ENCODE assay signal across 25 cellular contexts in the genomic region with DNA sequence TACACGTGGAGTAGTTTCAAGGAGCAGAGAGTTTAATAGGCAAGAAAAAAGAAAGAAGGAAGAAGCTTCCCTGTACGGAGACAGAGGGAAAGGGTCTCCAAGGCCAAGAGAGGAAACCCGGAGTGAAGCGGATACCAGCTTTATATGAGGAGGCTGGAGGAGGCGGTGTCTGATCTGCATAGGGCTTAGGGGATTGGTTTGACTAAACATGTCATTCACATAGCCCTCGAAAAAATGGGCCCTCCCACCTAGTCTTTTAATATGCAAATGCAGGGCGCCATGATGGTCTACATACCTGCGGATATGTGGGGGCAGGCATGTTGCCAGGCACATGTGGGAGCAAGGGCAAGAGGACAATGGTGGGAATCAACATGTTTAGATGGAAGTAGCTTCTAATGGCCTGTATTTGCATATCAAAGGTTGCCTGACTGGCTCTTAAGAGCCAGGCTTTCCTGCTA.
DNase-seq lines count a peak whose midpoint lies in the region; ATAC-seq and TF ChIP-seq lines count a peak whose summit lies in the region.
"Had no signal": no experiment of that assay in that cellular context is flagged by ENCODE, and none has a peak within 500 bp of the region (broad histone marks: within the 10 kb centered on the region; RNA-seq: fewer than 3 reads in every experiment).

No MANE protein-coding gene starts in this region.

- no peaks in the 10 kb centered on the region for H3K27me3 Mint-ChIP-seq in endodermal cell (ENCODE audit: insufficient read depth)
- H3K27me3 Mint-ChIP-seq: activated CD8-positive, alpha-beta memory T cell treated with anti-CD3 and anti-CD28 coated beads, Interleukin-2, amount 10 ng/mL, durations not matched to agents 7 days and 5 days; CD4-positive, alpha-beta T cell; type B pancreatic cell had no signal

- WGBS in endodermal cell (ENCODE audit: insufficient coverage in 1 of 2, insufficient read length in 1 of 2), 2 experiments, result 61 to 76% methylated on average over 6 to 8 of the region's 8 CpGs

- H3K9me3 Mint-ChIP-seq in endodermal cell, result peaks cover 16% of the 10 kb centered on the region
- H3K9me3 Mint-ChIP-seq: activated naive CD4-positive, alpha-beta T cell treated with anti-CD3 and anti-CD28 coated beads, Interleukin-2, amount 50 U/mL, for 24 hours; CD4-positive, alpha-beta T cell; type B pancreatic cell had no signal

- peaks cover 3% of the 10 kb centered on the region for H3K36me3 Mint-ChIP-seq in endodermal cell (ENCODE audit: low read depth)
- H3K36me3 Mint-ChIP-seq: activated CD8-positive, alpha-beta memory T cell treated with anti-CD3 and anti-CD28 coated beads, Interleukin-2, amount 10 ng/mL, durations not matched to agents 7 days and 5 days; activated naive CD4-positive, alpha-beta T cell treated with anti-CD3 and anti-CD28 coated beads, Interleukin-2, amount 50 U/mL, for 24 hours; type B pancreatic cell had no signal

- H3K9ac ChIP-seq in HUES6 (ENCODE audit: low read length) (peak overlapping the region; percentile 62), endodermal cell (ENCODE audit: extremely low read depth, low read length, poor library complexity, severe bottlenecking) (no peak overlapping the region)

- H3K4me3 ChIP-seq in HUES6 (ENCODE audit: low read depth, low read length) (no peak overlapping the region), endodermal cell (ENCODE audit: low read length) (no peak overlapping the region)
- H3K4me3 ChIP-seq: colonic mucosa, esophagus muscularis mucosa, hepatocyte, prostate gland, SK-N-MC had no signal

- ATAC-seq in GM18867 (IDR thresholded peaks at IDR 0.05; ENCODE audit: unreplicated experiment), result no peak
- ATAC-seq: activated CD8-positive, alpha-beta memory T cell treated with anti-CD3 and anti-CD28 coated beads, Interleukin-2, amount 10 ng/mL, durations not matched to agents 7 days and 5 days had no signal

- peak; percentile 53 to 76 for DNase-seq in NCI-H526 (lab: John Stamatoyannopoulos, UW)
- peak; percentile 92 for DNase-seq in endodermal cell
- DNase-seq in islet precursor cell, result peak; percentile 62
- DNase-seq in NCI-H774 (lab: John Stamatoyannopoulos, UW), result no peak
- no peak for DNase-seq in foreskin melanocyte
- DNase-seq in A172 (ENCODE audit: low spot score), result no peak
- DNase-seq: activated CD4-positive, alpha-beta T cell treated with anti-CD3 and anti-CD28 coated beads, Interleukin-2, amount 50 U/mL, for 1 hour; activated CD8-positive, alpha-beta memory T cell treated with anti-CD3 and anti-CD28 coated beads, Interleukin-2, amount 10 ng/mL, durations not matched to agents 7 days and 5 days; CD4-positive, alpha-beta T cell; colonic mucosa; effector memory CD4-positive, alpha-beta T cell; NCI-H1417; NCI-H2107; NCI-H524; stimulated activated CD8-positive, alpha-beta memory T cell treated with anti-CD3 and anti-CD28 coated beads, Interleukin-4, amount 100 ng/mL, for 48 hours; WERI-Rb-1 had no signal

- H3K36me3 ChIP-seq in HUES6 (ENCODE audit: control insufficient read depth, insufficient read depth, low read length), result peaks cover 4% of the 10 kb centered on the region; the same call in 1 of the 2 replicates
- no peaks in the 10 kb centered on the region for H3K36me3 ChIP-seq in endodermal cell (ENCODE audit: control insufficient read depth, insufficient read depth, low read length)
- H3K36me3 ChIP-seq: colonic mucosa, esophagus muscularis mucosa, prostate gland, WERI-Rb-1 had no signal

- TF ChIP-seq CTCF in endodermal cell (conservative IDR thresholded peaks at IDR 0.05), result no peak

- H3K27ac ChIP-seq in HUES6 (ENCODE audit: low read depth, low read length) (peak overlapping the region; percentile 96), endodermal cell (ENCODE audit: low read depth, low read length) (peak overlapping the region; percentile 33)
- H3K27ac ChIP-seq: colonic mucosa, esophagus muscularis mucosa, hepatocyte, prostate gland, RWPE1, SK-N-MC, WERI-Rb-1 had no signal

- H3K4me1 Mint-ChIP-seq in endodermal cell, result peaks cover 2% of the 10 kb centered on the region
- H3K4me1 Mint-ChIP-seq: activated CD8-positive, alpha-beta memory T cell treated with anti-CD3 and anti-CD28 coated beads, Interleukin-2, amount 10 ng/mL, durations not matched to agents 7 days and 5 days; activated naive CD4-positive, alpha-beta T cell treated with anti-CD3 and anti-CD28 coated beads, Interleukin-2, amount 50 U/mL, for 24 hours had no signal

- H3K27me3 ChIP-seq in HUES6 (ENCODE audit: control insufficient read depth, insufficient read depth, low read length) (no peaks in the 10 kb centered on the region), endodermal cell (ENCODE audit: control insufficient read depth, insufficient read depth, low read length, poor library complexity, severe bottlenecking) (no peaks in the 10 kb centered on the region)
- H3K27me3 ChIP-seq: colonic mucosa, esophagus muscularis mucosa, hepatocyte had no signal

- H3K4me1 ChIP-seq in HUES6 (ENCODE audit: control insufficient read depth, insufficient read depth, low read length), result peaks cover 15% of the 10 kb centered on the region
- H3K4me1 ChIP-seq in endodermal cell (ENCODE audit: control insufficient read depth, insufficient read depth, low read length), result no peaks in the 10 kb centered on the region
- H3K4me1 ChIP-seq: colonic mucosa, esophagus muscularis mucosa, prostate gland had no signal

- H3K9me3 ChIP-seq in HUES6 (ENCODE audit: control insufficient read depth, insufficient read depth, low read depth, low read length) (peaks cover 18% of the 10 kb centered on the region), endodermal cell (ENCODE audit: control insufficient read depth, low read length) (peaks cover 10% of the 10 kb centered on the region)
- H3K9me3 ChIP-seq: colonic mucosa, esophagus muscularis mucosa, prostate gland had no signal

- H3K4me3 Mint-ChIP-seq in endodermal cell, result no peak overlapping the region
- H3K4me3 Mint-ChIP-seq: activated CD8-positive, alpha-beta memory T cell treated with anti-CD3 and anti-CD28 coated beads, Interleukin-2, amount 10 ng/mL, durations not matched to agents 7 days and 5 days; activated naive CD4-positive, alpha-beta T cell treated with anti-CD3 and anti-CD28 coated beads, Interleukin-2, amount 50 U/mL, for 24 hours; CD4-positive, alpha-beta T cell; type B pancreatic cell had no signal

- H3K27ac Mint-ChIP-seq in endodermal cell, result peak overlapping the region; percentile 75
- H3K27ac Mint-ChIP-seq: activated CD8-positive, alpha-beta memory T cell treated with anti-CD3 and anti-CD28 coated beads, Interleukin-2, amount 10 ng/mL, durations not matched to agents 7 days and 5 days; activated naive CD4-positive, alpha-beta T cell treated with anti-CD3 and anti-CD28 coated beads, Interleukin-2, amount 50 U/mL, for 24 hours; CD4-positive, alpha-beta T cell; type B pancreatic cell had no signal

Comparison
In these comparisons a context has a peak if more than half of its experiments do, and no peak if none do; other contexts are left out.
1. DNase-seq: peak in NCI-H526 (2 of 2), endodermal cell (single experiment) and islet precursor cell (single experiment); none in NCI-H774 (single experiment), foreskin melanocyte (single experiment) and A172 (single experiment).